In genomic region chr12:83666690-83667089, GRCh38 we compare ENCODE assay signal across 6 cellular contexts.
"Had no signal": no experiment of that assay in that cellular context is flagged by ENCODE, and none has a peak within 500 bp of the region (broad histone marks: within the 10 kb centered on the region; RNA-seq: fewer than 3 reads in every experiment).

No MANE protein-coding gene starts in this region.

- DNase-seq: GM23248, GOT3, H7, HFFc6, IMR-90, KBM-7 had no signal
